In genomic region chr9:131072871-131073237, GRCh38 we compare ENCODE assay signal across 3 cellular contexts.
"Had no signal": no experiment of that assay in that cellular context is flagged by ENCODE, and none has a peak within 500 bp of the region (broad histone marks: within the 10 kb centered on the region; RNA-seq: fewer than 3 reads in every experiment).

No MANE protein-coding gene starts in this region.

- H3K4me3 ChIP-seq: GM12878 had no signal

- DNase-seq: GDM1, GF-D8 had no signal
